In genomic region chr3:174325834-174326705, GRCh38 we compare ENCODE assay signal across 15 cellular contexts.
DNase-seq lines count a peak whose midpoint lies in the region; TF ChIP-seq lines count a peak whose summit lies in the region.
"Had no signal": no experiment of that assay in that cellular context is flagged by ENCODE, and none has a peak within 500 bp of the region (broad histone marks: within the 10 kb centered on the region; RNA-seq: fewer than 3 reads in every experiment).

No MANE protein-coding gene starts in this region.

- H3K36me3 ChIP-seq in SK-N-SH (replicated peaks in 1 of 2; ENCODE audit: control insufficient read depth in 1 of 2, insufficient read depth in 2 of 2, low read length in 1 of 2), result peaks cover 0 to 2% of the 10 kb centered on the region in 2 experiments
- H3K36me3 ChIP-seq: ascending aorta, prostate gland had no signal

- H3K4me1 Mint-ChIP-seq in type B pancreatic cell (ENCODE audit: unreplicated experiment), result peaks cover 13% of the 10 kb centered on the region
- H3K4me1 Mint-ChIP-seq: CD8-positive, alpha-beta memory T cell had no signal

- H3K4me2 ChIP-seq in SK-N-SH, result no peak overlapping the region

- no peaks in the 10 kb centered on the region for H3K27me3 Mint-ChIP-seq in type B pancreatic cell
- H3K27me3 Mint-ChIP-seq: activated CD4-positive, alpha-beta memory T cell treated with anti-CD3 and anti-CD28 coated beads for 36 hours; CD8-positive, alpha-beta memory T cell had no signal

- peaks cover 23% of the 10 kb centered on the region for H3F3A ChIP-seq in SK-N-SH (replicated peaks; ENCODE audit: insufficient read depth)

- 70% methylated on average over 7 of the region's 7 CpGs for WGBS in SK-N-SH (ENCODE audit: low lambda C conversion rate)

- H2AFZ ChIP-seq in SK-N-SH (ENCODE audit: low read depth), result peak overlapping the region; percentile 26; the same call in 1 of the 2 replicates

- H3K79me2 ChIP-seq in SK-N-SH (ENCODE audit: insufficient read depth), result no peaks in the 10 kb centered on the region

- peaks cover 0 to 19% of the 10 kb centered on the region in 2 experiments; a peak in 2 of 4 replicates for H3K4me1 ChIP-seq in SK-N-SH (ENCODE audit: control insufficient read depth in 1 of 2, insufficient read depth in 2 of 2, low read depth in 1 of 2, low read length in 1 of 2)
- H3K4me1 ChIP-seq: ascending aorta, prostate gland had no signal

- peaks cover 7% of the 10 kb centered on the region for H3K9me3 Mint-ChIP-seq in type B pancreatic cell

- peak in 1 of 2 experiments; percentile 31; a peak in 1 of 4 replicates for TF ChIP-seq EP300 in SK-N-SH (IDR thresholded peaks at IDR 0.05; ENCODE audit: borderline replicate concordance in 1 of 2, low read depth in 1 of 2, low read length in 1 of 2)

- H3K36me3 Mint-ChIP-seq in type B pancreatic cell, result no peaks in the 10 kb centered on the region
- H3K36me3 Mint-ChIP-seq: activated CD4-positive, alpha-beta memory T cell treated with anti-CD3 and anti-CD28 coated beads for 36 hours; CD8-positive, alpha-beta memory T cell had no signal

- no peak overlapping the region for H3K9ac ChIP-seq in SK-N-SH

- H3K9me2 ChIP-seq in SK-N-SH, result no peaks in the 10 kb centered on the region

- POLR2A ChIA-PET in SK-N-SH (lab: Yijun Ruan, JAX), result no interaction called here

- H4K20me1 ChIP-seq in SK-N-SH (ENCODE audit: insufficient read depth), result no peaks in the 10 kb centered on the region

- in situ Hi-C loops in G401 (cut with HindIII; ENCODE audit: low sequenced_read_pairs), result no loop called here
- in situ Hi-C loops in ACHN (cut with HindIII; ENCODE audit: low pct_ligation_motif_present, low pct_unique_long_range_greater_than_20kb, low sequenced_read_pairs), result no loop called here

- H3K9me3 ChIP-seq in SK-N-SH, result peaks cover 7% of the 10 kb centered on the region
- H3K9me3 ChIP-seq: prostate gland had no signal

- CTCF ChIA-PET in SK-N-SH (lab: Yijun Ruan, JAX), result interaction anchor here (1.1 kb wide), 1 partner anchor 73 kb away, joined by 3 read pairs; no protein-coding TSS in a partner anchor

- H3K27ac Mint-ChIP-seq in type B pancreatic cell, result no peak overlapping the region
- H3K27ac Mint-ChIP-seq: activated CD4-positive, alpha-beta memory T cell treated with anti-CD3 and anti-CD28 coated beads for 36 hours; CD8-positive, alpha-beta memory T cell had no signal

- no peak overlapping the region for H3K4me3 Mint-ChIP-seq in type B pancreatic cell
- H3K4me3 Mint-ChIP-seq: activated CD4-positive, alpha-beta memory T cell treated with anti-CD3 and anti-CD28 coated beads for 36 hours; CD8-positive, alpha-beta memory T cell had no signal

- TF ChIP-seq CTCF in SK-N-SH (IDR thresholded peaks at IDR 0.05) (no peak; the same call in 1 of the 2 replicates), fibroblast of mammary gland (conservative IDR thresholded peaks at IDR 0.05; ENCODE audit: control insufficient read depth, insufficient read depth, low read depth, low read length) (no peak), type B pancreatic cell (conservative IDR thresholded peaks at IDR 0.05) (no peak)

- H3K27me3 ChIP-seq in SK-N-SH (ENCODE audit: insufficient read depth), result no peaks in the 10 kb centered on the region
- H3K27me3 ChIP-seq: ascending aorta had no signal

- no peak for TF ChIP-seq RAD21 in SK-N-SH (IDR thresholded peaks at IDR 0.05; ENCODE audit: low read length)

- H3K27ac ChIP-seq in SK-N-SH (ENCODE audit: low read depth in 2 of 2, low read length in 1 of 2), result peak overlapping the region; percentile 43 to 65; a peak in 3 of 4 replicates
- H3K27ac ChIP-seq: ascending aorta, prostate gland had no signal

- DNase-seq in G401 (ENCODE audit: low spot score) (peak; percentile 19), SK-N-SH (no peak), fibroblast of mammary gland (ENCODE audit: low read depth) (peak; percentile 67), skeletal muscle cell (ENCODE audit: low read depth) (peak; percentile 51), NCI-H2196 treated with DMSO at 0.1 percent for 48 hours (lab: John Stamatoyannopoulos, UW; ENCODE audit: unreplicated experiment) (no peak), ACHN (no peak), type B pancreatic cell (ENCODE audit: extremely low spot score, unreplicated experiment) (no peak), globus pallidus (ENCODE audit: low spot score) (no peak)
- DNase-seq: activated CD4-positive, alpha-beta memory T cell treated with anti-CD3 and anti-CD28 coated beads for 36 hours; CD8-positive, alpha-beta memory T cell; effector CD4-positive, alpha-beta T cell; MV-4-11; stimulated activated CD4-positive, alpha-beta T cell treated with anti-CD3 and anti-CD28 coated beads, Interleukin-2, amount 100 ng/mL, for 24 hours had no signal

- H3K4me3 ChIP-seq in SK-N-SH (ENCODE audit: low read depth in 2 of 2, low read length in 1 of 2) (no peak overlapping the region), fibroblast of mammary gland (ENCODE audit: control insufficient read depth, low read depth, low read length) (no peak overlapping the region), skeletal muscle cell (ENCODE audit: low read depth, low read length) (no peak overlapping the region)
- H3K4me3 ChIP-seq: ascending aorta, prostate gland had no signal

TF ChIP-seq in SK-N-SH, 30 proteins besides CTCF, POLR2A, EP300 and RAD21:
- peak; percentile 53 for TF ChIP-seq MEF2A (IDR thresholded peaks at IDR 0.05; ENCODE audit: borderline replicate concordance, low read depth)
- no peak for TF ChIP-seq ELF1 (IDR thresholded peaks at IDR 0.05)
- TF ChIP-seq TCF12 (IDR thresholded peaks at IDR 0.05), result peak; percentile 58

Comparison
In these comparisons a context has a peak if more than half of its experiments do, and no peak if none do; other contexts are left out.
1. DNase-seq: peak in G401 (single experiment), fibroblast of mammary gland (single experiment) and skeletal muscle cell (single experiment); none in SK-N-SH (single experiment), NCI-H2196 treated with DMSO at 0.1 percent for 48 hours (single experiment), ACHN (single experiment), type B pancreatic cell (single experiment) and globus pallidus (single experiment).